Comparison of ENCODE assay signal across 8 cellular contexts in genomic region chr16:67514382-67514828, GRCh38. TPM values are rescaled to one million over a fixed set of nuclear protein-coding genes. Genes with fewer than 3 reads are reported as not detected.
DNase-seq lines count a peak whose midpoint lies in the region; ATAC-seq lines count a peak whose summit lies in the region.

No MANE protein-coding gene starts in this region.

- H3K27me3 Mint-ChIP-seq in T-helper 17 cell, result no peaks in the 10 kb centered on the region

- DNase-seq in DMS153 (lab: John Stamatoyannopoulos, UW) (peak; percentile 56), NAMALWA (ENCODE audit: low spot score) (peak; percentile 95), T-helper 17 cell (peak; percentile 57 to 62 (median 61)), amniotic epithelial cell (ENCODE audit: low read depth) (peak; percentile 91), hepatic stellate cell (ENCODE audit: low spot score) (peak; percentile 69)
- DNase-seq in stimulated activated CD4-positive, alpha-beta T cell treated with anti-CD3 and anti-CD28 coated beads, Interleukin-15, amount 100 ng/mL, for 24 hours, result peak; percentile 88

- H3K36me3 Mint-ChIP-seq in T-helper 17 cell (ENCODE audit: low read depth), result no peaks in the 10 kb centered on the region

- H3K27ac Mint-ChIP-seq in T-helper 17 cell, result peak overlapping the region; percentile 53

- H3K4me3 Mint-ChIP-seq in T-helper 17 cell, result no peak overlapping the region

- ATAC-seq in GM21723 (IDR thresholded peaks at IDR 0.05; ENCODE audit: unreplicated experiment) (peak; percentile 37), T-helper 17 cell (peak; percentile 82), GM18873 (IDR thresholded peaks at IDR 0.05; ENCODE audit: low FRiP score, unreplicated experiment) (no peak)

- H3K4me1 Mint-ChIP-seq in T-helper 17 cell, result peaks cover 8% of the 10 kb centered on the region

- H3K9me3 ChIP-seq in T-helper 17 cell (ENCODE audit: control insufficient read depth, low read length, poor library complexity, severe bottlenecking), result no peaks in the 10 kb centered on the region

RNA-seq across cellular contexts. Expression of gene RIPOR1, which starts 14.2 kb away (rescaled TPM):
- total RNA-seq in T-helper 17 cell, result 10 to 100 TPM; 46.5 to 66.0 TPM

RNA-seq across cellular contexts. Expression of gene AGRP, which starts 31.1 kb away (rescaled TPM):
- total RNA-seq in T-helper 17 cell, result not detected

RNA-seq across cellular contexts. Expression of gene ATP6V0D1, which starts 33.4 kb away (rescaled TPM):
- 10 to 100 TPM; 76.4 to 87.5 TPM for total RNA-seq in T-helper 17 cell

RNA-seq across cellular contexts. Expression of gene CTCF, which starts 47.9 kb away (rescaled TPM):
- total RNA-seq in T-helper 17 cell, result 10 to 100 TPM; 48.5 to 57.8 TPM
